In the genomic region with DNA sequence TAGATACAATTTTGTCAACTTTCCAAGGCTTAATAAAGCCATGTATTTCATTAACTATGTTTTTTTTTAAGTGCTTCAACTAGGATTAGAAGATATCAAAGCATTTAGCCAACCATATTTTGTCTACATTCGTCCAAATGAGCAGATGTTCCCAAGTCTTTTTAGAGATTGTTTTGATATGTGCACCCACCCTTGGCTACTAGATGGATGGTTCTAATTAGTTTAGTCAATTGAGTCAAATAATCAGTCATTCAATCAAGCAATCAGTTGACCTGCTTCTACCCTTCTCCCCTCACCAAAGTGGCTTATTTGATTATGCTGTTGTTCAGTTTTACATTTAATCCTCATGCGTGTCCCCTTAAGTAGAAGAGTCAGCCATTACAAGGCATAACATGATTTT, we compare ENCODE assay signal across 21 cellular contexts.
"Had no signal": no experiment of that assay in that cellular context is flagged by ENCODE, and none has a peak within 500 bp of the region (broad histone marks: within the 10 kb centered on the region; RNA-seq: fewer than 3 reads in every experiment).

No MANE protein-coding gene starts in this region.

- DNase-seq: activated CD4-positive, alpha-beta memory T cell treated with anti-CD3 and anti-CD28 coated beads for 36 hours; activated CD4-positive, alpha-beta T cell treated with anti-CD3 and anti-CD28 coated beads for 36 hours; activated CD4-positive, alpha-beta T cell treated with anti-CD3 and anti-CD28 coated beads, Interleukin-2, amount 10 ng/mL, durations not matched to agents 24 days and 14 days; activated CD4-positive, CD25-positive, alpha-beta regulatory T cell; activated CD4-positive, CD25-positive, alpha-beta regulatory T cell treated with anti-CD3 and anti-CD28 coated beads, Interleukin-2, amount 50 U/mL, for 72 hours; activated CD8-positive, alpha-beta memory T cell treated with anti-CD3 and anti-CD28 coated beads, Interleukin-2, amount 10 ng/mL, durations not matched to agents 7 days and 5 days; activated CD8-positive, alpha-beta memory T cell treated with anti-CD3 and anti-CD28 coated beads, Interleukin-2, amount 50 U/mL, for 4 hours; activated CD8-positive, alpha-beta T cell treated with anti-CD3 and anti-CD28 coated beads, Interleukin-2, amount 10 ng/mL, durations not matched to agents 7 days and 5 days; activated effector memory CD4-positive, alpha-beta T cell treated with anti-CD3 and anti-CD28 coated beads, Interleukin-2, amount 50 U/mL, for 16 hours; activated naive CD4-positive, alpha-beta T cell treated with anti-CD3 and anti-CD28 coated beads for 36 hours; activated naive CD8-positive, alpha-beta T cell treated with anti-CD3 and anti-CD28 coated beads for 36 hours; activated T-cell treated with anti-CD3 and anti-CD28 coated beads, Interleukin-2, amount 50 U/mL, for 1 hour; activated T-cell treated with anti-CD3 and anti-CD28 coated beads, Interleukin-2, amount 50 U/mL, for 48 hours; central memory CD4-positive, alpha-beta T cell; cerebellar nuclear complex; colonic mucosa; effector CD8-positive, alpha-beta T cell; foreskin fibroblast; head of caudate nucleus; hippocampal formation had no signal

- ATAC-seq: activated CD4-positive, alpha-beta T cell treated with anti-CD3 and anti-CD28 coated beads for 36 hours; activated CD8-positive, alpha-beta memory T cell treated with anti-CD3 and anti-CD28 coated beads, Interleukin-2, amount 10 ng/mL, durations not matched to agents 7 days and 5 days; activated CD8-positive, alpha-beta T cell treated with anti-CD3 and anti-CD28 coated beads, Interleukin-2, amount 10 ng/mL, durations not matched to agents 7 days and 5 days; esophagus mucosa had no signal
